Comparison of ENCODE assay signal across 9 cellular contexts in genomic region chr13:27533155-27533643, GRCh38.
DNase-seq lines count a peak whose midpoint lies in the region; ATAC-seq and TF ChIP-seq lines count a peak whose summit lies in the region.
"Had no signal": no experiment of that assay in that cellular context is flagged by ENCODE, and none has a peak within 500 bp of the region (broad histone marks: within the 10 kb centered on the region; RNA-seq: fewer than 3 reads in every experiment).

No MANE protein-coding gene starts in this region.

- no peaks in the 10 kb centered on the region for H3K36me3 ChIP-seq in mucosa of descending colon (ENCODE audit: low read depth)
- H3K36me3 ChIP-seq: BLaER1 had no signal

- DNase-seq in NCI-H2081 (lab: John Stamatoyannopoulos, UW) (peak; percentile 19 to 32), NCI-H2081 treated with DMSO at 0.1 percent for 48 hours (lab: John Stamatoyannopoulos, UW) (no peak), NOMO-1 treated with DMSO at 0.1 percent for 48 hours (lab: John Stamatoyannopoulos, UW; ENCODE audit: unreplicated experiment) (peak; percentile 66), activated T-cell treated with anti-CD3 and anti-CD28 coated beads for 48 hours (ENCODE audit: low read depth) (peak; percentile 34), epithelial cell of proximal tubule (ENCODE audit: low read depth) (no peak), mucosa of descending colon (peak; percentile 81 to 92 (median 92)), NCI-H128 (lab: John Stamatoyannopoulos, UW; ENCODE audit: unreplicated experiment) (no peak)
- DNase-seq in stimulated activated CD8-positive, alpha-beta memory T cell treated with anti-CD3 and anti-CD28 coated beads, Interleukin-4, amount 100 ng/mL, for 48 hours = peak; percentile 78

- H3K4me3 ChIP-seq in epithelial cell of proximal tubule (ENCODE audit: low read depth, low read length) (peak overlapping the region; percentile 56), mucosa of descending colon (no peak overlapping the region)
- H3K4me3 ChIP-seq: BLaER1 had no signal

- no peaks in the 10 kb centered on the region for H3K9me3 ChIP-seq in mucosa of descending colon
- H3K9me3 ChIP-seq: BLaER1 had no signal

- H3K4me1 ChIP-seq in mucosa of descending colon (ENCODE audit: low read depth) = no peaks in the 10 kb centered on the region

- intact Hi-C loops in mucosa of descending colon (cut with DNase I, micrococcal nuclease) = loop anchor here in 1 of 2 donors (10.0 kb wide), 1 partner anchor 292 kb away; no protein-coding TSS in a partner anchor

- peak; percentile 98 for TF ChIP-seq CTCF in epithelial cell of proximal tubule (conservative IDR thresholded peaks at IDR 0.05; ENCODE audit: low read depth, low read length)
- TF ChIP-seq CTCF in mucosa of descending colon (IDR thresholded peaks at IDR 0.05) = peak; percentile 85

- peak; percentile 95 for ATAC-seq in mucosa of descending colon

Comparison
In these comparisons a context has a peak if more than half of its experiments do, and no peak if none do; other contexts are left out.
1. DNase-seq: peak in NCI-H2081 (2 of 2), NOMO-1 treated with DMSO at 0.1 percent for 48 hours (single experiment), activated T-cell treated with anti-CD3 and anti-CD28 coated beads for 48 hours (single experiment), mucosa of descending colon (3 of 3) and stimulated activated CD8-positive, alpha-beta memory T cell treated with anti-CD3 and anti-CD28 coated beads, Interleukin-4, amount 100 ng/mL, for 48 hours (single experiment); none in NCI-H2081 treated with DMSO at 0.1 percent for 48 hours (single experiment), epithelial cell of proximal tubule (single experiment) and NCI-H128 (single experiment).